In the genomic region with DNA sequence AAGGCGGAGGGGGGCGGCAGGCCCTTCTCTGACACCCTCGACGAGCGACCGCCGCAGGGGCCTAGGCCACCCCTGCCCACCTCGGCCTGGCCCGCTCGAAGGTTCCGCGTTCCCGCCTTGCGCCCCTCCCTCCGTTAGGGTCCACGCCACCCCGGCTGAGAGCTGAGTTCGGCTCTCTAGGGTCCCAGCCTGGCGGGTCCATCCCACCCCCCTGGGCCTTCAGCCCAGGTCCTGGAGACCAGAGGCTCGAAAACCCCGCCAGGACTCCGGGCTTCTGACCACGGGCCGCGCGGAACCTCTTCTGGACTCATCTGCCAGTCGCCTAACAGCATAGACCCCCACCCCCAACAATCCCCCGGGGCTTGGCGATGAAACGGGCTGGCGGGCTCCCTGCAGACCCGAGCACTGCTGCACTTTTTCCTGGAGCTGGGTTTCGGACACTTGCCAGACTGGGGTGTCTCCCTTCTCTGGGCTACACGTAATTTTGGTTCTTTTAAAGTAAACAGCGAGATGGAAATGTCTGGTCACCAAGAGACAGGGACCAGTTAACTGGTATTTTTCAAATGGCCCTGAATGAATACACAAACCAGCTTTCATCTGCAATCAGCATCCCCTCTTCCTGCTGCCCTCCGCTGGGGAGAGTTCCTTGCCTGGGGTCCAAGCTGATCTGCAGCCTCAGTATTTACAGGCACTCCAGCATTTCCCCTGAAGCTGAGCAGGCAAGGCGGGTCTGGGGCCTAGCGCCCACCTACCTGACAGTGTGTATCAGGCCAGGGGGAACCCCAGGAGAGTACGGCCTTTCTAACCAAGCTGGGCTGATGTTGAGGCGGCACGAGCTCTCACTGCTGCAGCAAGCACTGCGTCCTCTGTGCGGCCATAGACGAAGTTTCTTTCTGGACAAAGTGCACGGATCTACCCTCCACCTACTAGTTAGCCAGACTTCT, we compare ENCODE assay signal across 8 cellular contexts. TPM values are rescaled to one million over a fixed set of nuclear protein-coding genes. Genes with fewer than 3 reads are reported as not detected.
DNase-seq lines count a peak whose midpoint lies in the region; ATAC-seq and TF ChIP-seq lines count a peak whose summit lies in the region.

No MANE protein-coding gene starts in this region.

- peak overlapping the region; percentile 57 for H2AK5ac ChIP-seq in IMR-90 (ENCODE audit: low read depth, low read length)

- H3K9me3 Mint-ChIP-seq in naive thymus-derived CD8-positive, alpha-beta T cell, result no peaks in the 10 kb centered on the region

- no peak overlapping the region for H3K18ac ChIP-seq in IMR-90 (ENCODE audit: low read depth, low read length)

- in situ Hi-C loops in IMR-90 (cut with MboI; ENCODE audit: low sequenced_read_pairs), result no loop called here

- dilution Hi-C loops in IMR-90 (cut with HindIII; ENCODE audit: low sequenced_read_pairs, unreplicated experiment), result no loop called here

- H2AFZ ChIP-seq in IMR-90 (replicated peaks; ENCODE audit: low read length, poor library complexity), result peak overlapping the region; percentile 93

- H3K9me1 ChIP-seq in IMR-90 (ENCODE audit: insufficient read depth, low read length), result peaks cover 10% of the 10 kb centered on the region; the same call in 1 of the 2 replicates

- BruUV-seq in IMR-90 (replicated peaks; lab: Mats Ljungman, UMichigan), result no TSS peak

- peak overlapping the region; percentile 83 for H3K4ac ChIP-seq in IMR-90 (ENCODE audit: low read depth, low read length)

- peaks cover 26% of the 10 kb centered on the region for H3K36me3 ChIP-seq in IMR-90 (ENCODE audit: control insufficient read depth, insufficient read depth, low read length)

- H3K27ac Mint-ChIP-seq in naive thymus-derived CD8-positive, alpha-beta T cell, result peak overlapping the region; percentile 40 to 87 (median 78)

- peak overlapping the region; percentile 89 for H4K5ac ChIP-seq in IMR-90 (ENCODE audit: low read depth, low read length)

- DNase-seq in AG10803 (ENCODE audit: low read depth), result no peak
- no peak for DNase-seq in IMR-90
- DNase-seq in naive thymus-derived CD8-positive, alpha-beta T cell, result no peak
- DNase-seq in AML-193 (lab: John Stamatoyannopoulos, UW), result no peak
- no peak for DNase-seq in DMS 273 (lab: John Stamatoyannopoulos, UW; ENCODE audit: unreplicated experiment)

- H3K36me3 Mint-ChIP-seq in naive thymus-derived CD8-positive, alpha-beta T cell, result peaks cover 0 to 36% (median 1%) of the 10 kb centered on the region in 3 donors

- no peak for TF ChIP-seq POLR2A in IMR-90 (IDR thresholded peaks at IDR 0.05; ENCODE audit: low read depth, low read length)

- no peaks in the 10 kb centered on the region for H3K27me3 Mint-ChIP-seq in naive thymus-derived CD8-positive, alpha-beta T cell

- H4K20me1 ChIP-seq in IMR-90 (ENCODE audit: insufficient read depth, low read length), result no peaks in the 10 kb centered on the region

- H3K79me1 ChIP-seq in IMR-90 (ENCODE audit: low read depth in 1 of 2, low read length in 2 of 2), result peaks cover 9 to 38% of the 10 kb centered on the region in 2 experiments

- H3K9ac ChIP-seq in IMR-90 (ENCODE audit: low read depth, low read length), result peak overlapping the region; percentile 65

- H2AK9ac ChIP-seq in IMR-90 (replicated peaks; ENCODE audit: low read depth, low read length, poor library complexity), result peak overlapping the region; percentile 99

- no peaks in the 10 kb centered on the region for H3K9me3 ChIP-seq in IMR-90 (ENCODE audit: control insufficient read depth, insufficient read depth, low read length)

- H2BK5ac ChIP-seq in IMR-90 (ENCODE audit: low read depth, low read length, poor library complexity, severe bottlenecking), result peak overlapping the region; percentile 67

- H3K4me1 ChIP-seq in IMR-90 (ENCODE audit: control insufficient read depth, insufficient read depth, low read length), result peaks cover 7% of the 10 kb centered on the region; the same call in 1 of the 2 replicates

- H3K56ac ChIP-seq in IMR-90 (ENCODE audit: extremely low read depth, insufficient read depth, low read length), result no peak overlapping the region

- no peaks in the 10 kb centered on the region for H3K27me3 ChIP-seq in IMR-90 (ENCODE audit: control insufficient read depth, insufficient read depth, low read length)

- TF ChIP-seq CTCF in AG10803 (conservative IDR thresholded peaks at IDR 0.05; ENCODE audit: low read length) (no peak), IMR-90 (conservative IDR thresholded peaks at IDR 0.05; ENCODE audit: low read depth, low read length) (no peak)

- H4K91ac ChIP-seq in IMR-90 (ENCODE audit: insufficient read depth, low read depth, low read length), result peak overlapping the region; percentile 51

- H3K27ac ChIP-seq in IMR-90 (ENCODE audit: insufficient read depth, low read length) (peak overlapping the region; percentile 72), cingulate gyrus (ENCODE audit: low read depth, low read length) (peak overlapping the region; percentile 87)

- POLR2A ChIA-PET in IMR-90 (lab: Charles Lee; ENCODE audit: unreplicated experiment), result interaction anchor here (0.9 to 1.8 kb wide), 2 partner anchors 19 to 117 kb away, joined by 4 to 7 read pairs; a partner anchor contains a TSS
- POLR2A ChIA-PET in naive thymus-derived CD8-positive, alpha-beta T cell (lab: Charles Lee), result interaction anchor here (0.8 to 9.7 kb wide), 26 partner anchors 8 to 457 kb away, joined by 3 to 192 read pairs (median 7); a partner anchor contains a TSS

- no peak overlapping the region for H2BK15ac ChIP-seq in IMR-90 (ENCODE audit: low read depth, low read length)

- no peak overlapping the region for H2BK120ac ChIP-seq in IMR-90 (ENCODE audit: low read depth, low read length)

- peaks cover 19 to 28% (median 26%) of the 10 kb centered on the region in 4 donors for H3K4me1 Mint-ChIP-seq in naive thymus-derived CD8-positive, alpha-beta T cell

- TF ChIP-seq RAD21 in IMR-90 (IDR thresholded peaks at IDR 0.05; ENCODE audit: low read length), result no peak

- intact Hi-C loops in IMR-90 (cut with micrococcal nuclease), result no loop called here

- no peak for ATAC-seq in IMR-90 (ENCODE audit: low read depth)
- no peak for ATAC-seq in naive thymus-derived CD8-positive, alpha-beta T cell
- no peak for ATAC-seq in HG02852 (IDR thresholded peaks at IDR 0.05; ENCODE audit: unreplicated experiment)
- ATAC-seq in HG03097 (IDR thresholded peaks at IDR 0.05; ENCODE audit: low FRiP score, unreplicated experiment), result no peak

- peak overlapping the region; percentile 77 for H3K4me3 ChIP-seq in AG10803 (ENCODE audit: low read length)
- H3K4me3 ChIP-seq in IMR-90 (ENCODE audit: insufficient read depth, low read depth, low read length), result peak overlapping the region; percentile 48

- WGBS in IMR-90 (ENCODE audit: extremely low coverage in 2 of 2, insufficient read length in 1 of 2), 2 experiments, result 30% methylated on average over 22 of the region's 45 CpGs; no CpG with 5 or more reads in 1 of the 2 experiments

- H3K4me2 ChIP-seq in IMR-90 (ENCODE audit: low read depth, low read length), result peak overlapping the region; percentile 80

- no peak overlapping the region for H2BK20ac ChIP-seq in IMR-90 (ENCODE audit: low read depth, low read length)

- CTCF ChIA-PET in IMR-90 (lab: Yijun Ruan, JAX), result interaction anchor here (0.5 to 1.7 kb wide), 4 partner anchors 18 to 114 kb away, joined by 3 to 7 read pairs (median 4); a partner anchor contains a TSS

- H3K4me3 Mint-ChIP-seq in naive thymus-derived CD8-positive, alpha-beta T cell, result peak overlapping the region; percentile 67 to 87 (median 76)

- no peak overlapping the region; the same call in 1 of the 2 replicates for H3K14ac ChIP-seq in IMR-90 (replicated peaks; ENCODE audit: low read depth, low read length)

- peak overlapping the region; percentile 23 to 93; a peak in 3 of 4 replicates for H4K8ac ChIP-seq in IMR-90 (ENCODE audit: low read depth in 2 of 2, low read length in 2 of 2)

- peak overlapping the region; percentile 59; the same call in 1 of the 2 replicates for H3K23ac ChIP-seq in IMR-90 (ENCODE audit: low read depth, low read length)

TF ChIP-seq in IMR-90, 13 proteins besides CTCF, POLR2A, EP300 and RAD21 (continues in another document):
- no peak for TF ChIP-seq RCOR1 (IDR thresholded peaks at IDR 0.05; ENCODE audit: insufficient replicate concordance, low read length)

RNA-seq across cellular contexts. Expression of a gene that starts 0.6 kb away (rescaled TPM):
- total RNA-seq in IMR-90 (2012; rRNA removed), result 7.9 and 8.1 TPM in 2 replicates
- polyA plus RNA-seq in IMR-90 (2012; rRNA removed), result 10.6 and 10.8 TPM in 2 replicates
- polyA plus RNA-seq in IMR-90 (2012; cell fraction: cytosol; rRNA removed), result 5.7 and 8.8 TPM in 2 replicates
- 17.0 and 21.9 TPM in 2 replicates for polyA plus RNA-seq in IMR-90 (2012; cell fraction: nucleus; rRNA removed; ENCODE audit: low replicate concordance)
- total RNA-seq in naive thymus-derived CD8-positive, alpha-beta T cell, result 10 to 100 TPM; 34.5 to 40.9 TPM
- polyA plus RNA-seq in naive thymus-derived CD8-positive, alpha-beta T cell, result 10 to 100 TPM; 13.4 to 31.8 (median 18.9) TPM

RNA-seq across cellular contexts. Expression of a gene that starts 7.3 kb away (rescaled TPM):
- total RNA-seq in IMR-90 (2012; rRNA removed), result 13.3 and 15.3 TPM in 2 replicates
- polyA plus RNA-seq in IMR-90 (2012; rRNA removed), result 42.5 and 55.5 TPM in 2 replicates
- polyA plus RNA-seq in IMR-90 (2012; cell fraction: cytosol; rRNA removed), result 44.8 and 51.3 TPM in 2 replicates
- polyA plus RNA-seq in IMR-90 (2012; cell fraction: nucleus; rRNA removed; ENCODE audit: low replicate concordance), result 108 and 241 TPM in 2 replicates
- total RNA-seq in naive thymus-derived CD8-positive, alpha-beta T cell, result 100 to 1,000 TPM; 167 to 178 TPM
- 10 to 100 TPM; 56.4 to 78.7 (median 64.7) TPM for polyA plus RNA-seq in naive thymus-derived CD8-positive, alpha-beta T cell

RNA-seq across cellular contexts. Expression of a gene that starts 19.0 kb away (rescaled TPM):
- 1.4 TPM in 2 replicates for total RNA-seq in IMR-90 (2012; rRNA removed)
- polyA plus RNA-seq in IMR-90 (2012; rRNA removed), result 7.2 and 7.5 TPM in 2 replicates
- polyA plus RNA-seq in IMR-90 (2012; cell fraction: cytosol; rRNA removed), result 5.0 and 7.5 TPM in 2 replicates
- polyA plus RNA-seq in IMR-90 (2012; cell fraction: nucleus; rRNA removed; ENCODE audit: low replicate concordance), result 9.3 and 15.7 TPM in 2 replicates
- 1 to 10 TPM; 9.7 to 9.9 TPM for total RNA-seq in naive thymus-derived CD8-positive, alpha-beta T cell
- 1 to 10 TPM; 1.9 to 8.5 (median 4.2) TPM for polyA plus RNA-seq in naive thymus-derived CD8-positive, alpha-beta T cell

RNA-seq across cellular contexts. Expression of a gene that starts 42.2 kb away (rescaled TPM):
- 7.8 and 9.0 TPM in 2 replicates for total RNA-seq in IMR-90 (2012; rRNA removed)
- polyA plus RNA-seq in IMR-90 (2012; rRNA removed), result 35.5 and 36.7 TPM in 2 replicates
- 28.5 and 41.3 TPM in 2 replicates for polyA plus RNA-seq in IMR-90 (2012; cell fraction: cytosol; rRNA removed)
- 54.3 and 84.4 TPM in 2 replicates for polyA plus RNA-seq in IMR-90 (2012; cell fraction: nucleus; rRNA removed; ENCODE audit: low replicate concordance)
- 100 to 1,000 TPM; 152 to 156 TPM for total RNA-seq in naive thymus-derived CD8-positive, alpha-beta T cell
- polyA plus RNA-seq in naive thymus-derived CD8-positive, alpha-beta T cell, result 10 to 100 TPM; 58.1 to 95.1 (median 70.6) TPM

RNA-seq across cellular contexts. Expression of a gene that starts 43.5 kb away (rescaled TPM):
- total RNA-seq in IMR-90 (2012; rRNA removed), result 4.5 and 5.3 TPM in 2 replicates
- 8.0 and 9.3 TPM in 2 replicates for polyA plus RNA-seq in IMR-90 (2012; rRNA removed)
- 3.6 and 4.2 TPM in 2 replicates for polyA plus RNA-seq in IMR-90 (2012; cell fraction: cytosol; rRNA removed)
- 53.0 and 87.6 TPM in 2 replicates for polyA plus RNA-seq in IMR-90 (2012; cell fraction: nucleus; rRNA removed; ENCODE audit: low replicate concordance)
- 10 to 100 TPM; 47.7 to 54.6 TPM for total RNA-seq in naive thymus-derived CD8-positive, alpha-beta T cell
- polyA plus RNA-seq in naive thymus-derived CD8-positive, alpha-beta T cell, result 1 to 10 TPM; 2.4 to 8.0 (median 7.5) TPM

Comparison
In these comparisons a context has a peak if more than half of its experiments do, and no peak if none do; other contexts are left out.
1. RNA of a gene that starts 7.3 kb away (total RNA-seq): 167 to 178 TPM in naive thymus-derived CD8-positive, alpha-beta T cell; 13.3 to 15.3 TPM in IMR-90; every median in the first group is over 10 times any median in the second.